In the genomic region with DNA sequence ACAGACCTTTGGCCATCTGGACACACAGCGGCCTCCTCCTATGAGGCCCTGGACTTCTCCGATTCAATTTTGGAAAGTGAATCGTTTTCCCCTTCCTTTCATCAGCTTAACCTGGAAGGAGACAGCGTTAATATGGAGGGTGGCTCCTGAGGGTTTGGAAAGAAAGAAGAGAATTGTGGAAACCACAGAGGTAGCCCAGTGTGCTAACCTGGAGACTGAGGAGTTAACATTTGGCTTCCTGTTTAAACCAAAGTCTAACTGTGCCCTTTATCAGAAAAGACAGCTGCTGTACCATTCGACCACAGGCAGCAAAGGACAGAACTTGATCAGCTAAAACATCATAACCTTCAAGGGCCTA, we compare ENCODE assay signal across 1 cellular context.
TF ChIP-seq lines count a peak whose summit lies in the region.

No MANE protein-coding gene starts in this region.

TF ChIP-seq in H1, 55 proteins besides CTCF, POLR2A, EP300 and RAD21 (continued from another document):
- TF ChIP-seq NRF1 (IDR thresholded peaks at IDR 0.05; ENCODE audit: low read depth, low read length) = no peak
- no peak for TF ChIP-seq CBX5 (IDR thresholded peaks at IDR 0.05; ENCODE audit: low read depth, low read length)
- TF ChIP-seq CREB1 (IDR thresholded peaks at IDR 0.05) = no peak
- no peak for TF ChIP-seq SIX5 (IDR thresholded peaks at IDR 0.05; ENCODE audit: low read depth, low read length)
- no peak for TF ChIP-seq CEBPB (IDR thresholded peaks at IDR 0.05; ENCODE audit: low read depth, low read length)
- no peak for TF ChIP-seq HDAC2 (IDR thresholded peaks at IDR 0.05; ENCODE audit: borderline replicate concordance in 1 of 2, low read depth in 2 of 2, low read length in 2 of 2)
TF ChIP-seq in H1: peak in this region for 0.
